Comparison of ENCODE assay signal across 29 cellular contexts in the genomic region with DNA sequence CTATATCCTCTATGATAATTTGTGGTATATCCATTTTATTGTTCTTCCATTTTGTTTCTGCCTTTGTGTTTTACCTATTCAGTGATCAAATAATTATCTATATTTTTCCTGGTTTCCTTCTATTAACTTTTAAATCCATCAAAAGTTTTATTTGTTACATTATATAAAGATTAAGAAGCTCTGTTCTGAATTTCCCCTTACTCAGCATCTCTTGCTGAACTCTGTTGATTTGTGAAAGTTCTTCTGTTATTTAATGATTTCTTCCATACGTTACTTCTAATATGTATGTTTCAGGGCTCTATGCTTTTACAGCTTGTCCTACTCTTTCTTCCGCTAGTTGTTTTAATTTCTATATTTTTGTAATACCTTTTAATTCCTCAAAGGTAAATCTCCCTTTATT.
"Had no signal": no experiment of that assay in that cellular context is flagged by ENCODE, and none has a peak within 500 bp of the region (broad histone marks: within the 10 kb centered on the region; RNA-seq: fewer than 3 reads in every experiment).

No MANE protein-coding gene starts in this region.

- H3K4me3 ChIP-seq: ascending aorta, breast epithelium, cardiac muscle cell, colonic mucosa, esophagus squamous epithelium, gastroesophageal sphincter had no signal

- H3K27me3 Mint-ChIP-seq: brain had no signal

- H3K36me3 Mint-ChIP-seq: activated CD4-positive, alpha-beta memory T cell treated with anti-CD3 and anti-CD28 coated beads for 36 hours; activated naive CD4-positive, alpha-beta T cell treated with anti-CD3 and anti-CD28 coated beads, Interleukin-2, amount 10 ng/mL, durations not matched to agents 7 days and 5 days; activated naive CD4-positive, alpha-beta T cell treated with anti-CD3 and anti-CD28 coated beads, Interleukin-2, amount 50 U/mL, for 72 hours; activated naive CD8-positive, alpha-beta T cell treated with anti-CD3 and anti-CD28 coated beads, Interleukin-2, amount 10 ng/mL, durations not matched to agents 7 days and 5 days had no signal

- H3K27me3 ChIP-seq: ascending aorta, breast epithelium, cardiac muscle cell, colonic mucosa, esophagus squamous epithelium, gastroesophageal sphincter had no signal

- ATAC-seq: activated CD4-positive, alpha-beta T cell treated with anti-CD3 and anti-CD28 coated beads for 36 hours; activated naive CD4-positive, alpha-beta T cell treated with anti-CD3 and anti-CD28 coated beads, Interleukin-2, amount 50 U/mL, for 72 hours; activated T-cell treated with anti-CD3 and anti-CD28 coated beads, Interleukin-2, amount 50 U/mL, for 72 hours; gastroesophageal sphincter had no signal

- H3K4me1 Mint-ChIP-seq: activated CD4-positive, alpha-beta T cell treated with anti-CD3 and anti-CD28 coated beads for 36 hours; activated CD4-positive, alpha-beta T cell treated with anti-CD3 and anti-CD28 coated beads, Interleukin-2, amount 10 ng/mL, durations not matched to agents 24 days and 14 days; activated naive CD4-positive, alpha-beta T cell treated with anti-CD3 and anti-CD28 coated beads, Interleukin-2, amount 10 ng/mL, durations not matched to agents 7 days and 5 days; activated naive CD8-positive, alpha-beta T cell treated with anti-CD3 and anti-CD28 coated beads, Interleukin-2, amount 10 ng/mL, durations not matched to agents 7 days and 5 days; brain had no signal

- DNase-seq: activated CD4-positive, alpha-beta memory T cell treated with anti-CD3 and anti-CD28 coated beads for 36 hours; activated CD4-positive, alpha-beta T cell treated with anti-CD3 and anti-CD28 coated beads for 36 hours; activated CD4-positive, alpha-beta T cell treated with anti-CD3 and anti-CD28 coated beads, Interleukin-2, amount 10 ng/mL, durations not matched to agents 24 days and 14 days; activated CD4-positive, CD25-positive, alpha-beta regulatory T cell; activated CD4-positive, CD25-positive, alpha-beta regulatory T cell treated with anti-CD3 and anti-CD28 coated beads, Interleukin-2, amount 50 U/mL, for 72 hours; activated CD8-positive, alpha-beta memory T cell treated with anti-CD3 and anti-CD28 coated beads, Interleukin-2, amount 50 U/mL, for 48 hours; activated gamma-delta T cell; activated naive CD4-positive, alpha-beta T cell; activated naive CD4-positive, alpha-beta T cell treated with anti-CD3 and anti-CD28 coated beads, Interleukin-2, amount 10 ng/mL, durations not matched to agents 7 days and 5 days; activated naive CD8-positive, alpha-beta T cell treated with anti-CD3 and anti-CD28 coated beads, Interleukin-2, amount 10 ng/mL, durations not matched to agents 7 days and 5 days; activated T-cell treated with anti-CD3 and anti-CD28 coated beads for 4 hours; activated T-cell treated with anti-CD3 and anti-CD28 coated beads, Interleukin-2, amount 50 U/mL, for 24 hours; activated T-cell treated with anti-CD3 and anti-CD28 coated beads, Interleukin-2, amount 50 U/mL, for 72 hours; central memory CD4-positive, alpha-beta T cell; cerebellar nuclear complex; colonic mucosa; effector CD8-positive, alpha-beta T cell; esophagus squamous epithelium; foreskin melanocyte; T-helper 2 cell had no signal

- H3K27ac ChIP-seq: ascending aorta, breast epithelium, cardiac muscle cell, colonic mucosa, epithelial cell of prostate, esophagus squamous epithelium, gastroesophageal sphincter had no signal

- H3K9me3 Mint-ChIP-seq: activated CD4-positive, alpha-beta memory T cell treated with anti-CD3 and anti-CD28 coated beads for 36 hours; activated CD4-positive, alpha-beta T cell treated with anti-CD3 and anti-CD28 coated beads, Interleukin-2, amount 10 ng/mL, durations not matched to agents 24 days and 14 days; activated naive CD4-positive, alpha-beta T cell treated with anti-CD3 and anti-CD28 coated beads, Interleukin-2, amount 10 ng/mL, durations not matched to agents 7 days and 5 days; activated naive CD4-positive, alpha-beta T cell treated with anti-CD3 and anti-CD28 coated beads, Interleukin-2, amount 50 U/mL, for 72 hours; activated naive CD8-positive, alpha-beta T cell treated with anti-CD3 and anti-CD28 coated beads, Interleukin-2, amount 10 ng/mL, durations not matched to agents 7 days and 5 days; activated T-cell treated with anti-CD3 and anti-CD28 coated beads, Interleukin-2, amount 50 U/mL, for 24 hours had no signal

- H3K36me3 ChIP-seq: ascending aorta, breast epithelium, cardiac muscle cell, colonic mucosa, esophagus squamous epithelium, gastroesophageal sphincter had no signal

- H3K27ac Mint-ChIP-seq: activated CD4-positive, alpha-beta memory T cell treated with anti-CD3 and anti-CD28 coated beads for 36 hours; activated CD4-positive, alpha-beta T cell treated with anti-CD3 and anti-CD28 coated beads for 36 hours; activated CD4-positive, alpha-beta T cell treated with anti-CD3 and anti-CD28 coated beads, Interleukin-2, amount 10 ng/mL, durations not matched to agents 24 days and 14 days; activated naive CD4-positive, alpha-beta T cell treated with anti-CD3 and anti-CD28 coated beads, Interleukin-2, amount 10 ng/mL, durations not matched to agents 7 days and 5 days; activated naive CD4-positive, alpha-beta T cell treated with anti-CD3 and anti-CD28 coated beads, Interleukin-2, amount 50 U/mL, for 72 hours; activated naive CD8-positive, alpha-beta T cell treated with anti-CD3 and anti-CD28 coated beads, Interleukin-2, amount 10 ng/mL, durations not matched to agents 7 days and 5 days; activated T-cell treated with anti-CD3 and anti-CD28 coated beads, Interleukin-2, amount 50 U/mL, for 24 hours; activated T-cell treated with anti-CD3 and anti-CD28 coated beads, Interleukin-2, amount 50 U/mL, for 72 hours; brain had no signal

- H3K4me3 Mint-ChIP-seq: activated CD4-positive, alpha-beta memory T cell treated with anti-CD3 and anti-CD28 coated beads for 36 hours; activated CD4-positive, alpha-beta T cell treated with anti-CD3 and anti-CD28 coated beads for 36 hours; activated CD4-positive, alpha-beta T cell treated with anti-CD3 and anti-CD28 coated beads, Interleukin-2, amount 10 ng/mL, durations not matched to agents 24 days and 14 days; activated naive CD4-positive, alpha-beta T cell treated with anti-CD3 and anti-CD28 coated beads, Interleukin-2, amount 10 ng/mL, durations not matched to agents 7 days and 5 days; activated naive CD8-positive, alpha-beta T cell treated with anti-CD3 and anti-CD28 coated beads, Interleukin-2, amount 10 ng/mL, durations not matched to agents 7 days and 5 days; activated T-cell treated with anti-CD3 and anti-CD28 coated beads, Interleukin-2, amount 50 U/mL, for 24 hours; activated T-cell treated with anti-CD3 and anti-CD28 coated beads, Interleukin-2, amount 50 U/mL, for 72 hours; brain had no signal

- H3K4me1 ChIP-seq: ascending aorta, breast epithelium, colonic mucosa, esophagus squamous epithelium, gastroesophageal sphincter had no signal

- FAIRE-seq: endometrium, endothelial cell of umbilical vein had no signal

- H3K9me3 ChIP-seq: ascending aorta, breast epithelium, colonic mucosa, esophagus squamous epithelium, gastroesophageal sphincter had no signal
